ENCODE assay signal across 8 cellular contexts in genomic region chr13:50208826-50209335, GRCh38.
A peak's percentile ranks its signal among the peaks of the same experiment; 100 is the strongest.
DNase-seq lines count a peak whose midpoint lies in the region; ATAC-seq and TF ChIP-seq lines count a peak whose summit lies in the region.

No MANE protein-coding gene starts in this region.

- peaks cover 5% of the 10 kb centered on the region for H3K9me3 ChIP-seq in T-helper 17 cell (ENCODE audit: control insufficient read depth, low read length, poor library complexity, severe bottlenecking)

- DNase-seq in T-helper 17 cell (no peak), germinal center (ENCODE audit: low spot score) (peak; percentile 39), osteocyte (ENCODE audit: extremely low spot score, unreplicated experiment) (peak; percentile 87), NCI-H748 treated with DMSO at 0.1 percent for 48 hours (lab: John Stamatoyannopoulos, UW) (no peak), NCI-H2196 (lab: John Stamatoyannopoulos, UW; ENCODE audit: unreplicated experiment) (no peak)

- TF ChIP-seq CTCF in C4-2B (conservative IDR thresholded peaks at IDR 0.05), result no peak
- TF ChIP-seq CTCF in osteocyte (IDR thresholded peaks at IDR 0.05), result no peak

- peak; percentile 78 for ATAC-seq in HG03066 (IDR thresholded peaks at IDR 0.05; ENCODE audit: low read depth, unreplicated experiment)
- peak; percentile 41 for ATAC-seq in T-helper 17 cell
- ATAC-seq in HG03457 (IDR thresholded peaks at IDR 0.05; ENCODE audit: unreplicated experiment), result no peak

- H3K27me3 Mint-ChIP-seq in T-helper 17 cell, result no peaks in the 10 kb centered on the region
- no peaks in the 10 kb centered on the region for H3K27me3 Mint-ChIP-seq in osteocyte (ENCODE audit: unreplicated experiment)

- H3K4me3 Mint-ChIP-seq in T-helper 17 cell, result peak overlapping the region; percentile 56
- peak overlapping the region; percentile 70 for H3K4me3 Mint-ChIP-seq in osteocyte (ENCODE audit: unreplicated experiment)

- H3K27ac Mint-ChIP-seq in T-helper 17 cell (no peak overlapping the region), osteocyte (ENCODE audit: unreplicated experiment) (peak overlapping the region; percentile 98)

- peak overlapping the region; percentile 10 for H3K27ac ChIP-seq in C4-2B

- H3K4me1 Mint-ChIP-seq in T-helper 17 cell, result peaks cover 9% of the 10 kb centered on the region
- H3K4me1 Mint-ChIP-seq in osteocyte (ENCODE audit: unreplicated experiment), result peaks cover 25% of the 10 kb centered on the region

- H3K9me3 Mint-ChIP-seq in osteocyte (ENCODE audit: unreplicated experiment), result peaks cover 5% of the 10 kb centered on the region

- H3K36me3 Mint-ChIP-seq in T-helper 17 cell (ENCODE audit: low read depth) (peaks cover 3% of the 10 kb centered on the region), osteocyte (ENCODE audit: unreplicated experiment) (no peaks in the 10 kb centered on the region)

Comparison
In these comparisons a context has a peak if more than half of its experiments do, and no peak if none do; other contexts are left out.
1. DNase-seq: peak in germinal center (single experiment) and osteocyte (single experiment); none in T-helper 17 cell (0 of 3), NCI-H748 treated with DMSO at 0.1 percent for 48 hours (single experiment) and NCI-H2196 (single experiment).